ENCODE assay signal across 8 cellular contexts in the genomic region with DNA sequence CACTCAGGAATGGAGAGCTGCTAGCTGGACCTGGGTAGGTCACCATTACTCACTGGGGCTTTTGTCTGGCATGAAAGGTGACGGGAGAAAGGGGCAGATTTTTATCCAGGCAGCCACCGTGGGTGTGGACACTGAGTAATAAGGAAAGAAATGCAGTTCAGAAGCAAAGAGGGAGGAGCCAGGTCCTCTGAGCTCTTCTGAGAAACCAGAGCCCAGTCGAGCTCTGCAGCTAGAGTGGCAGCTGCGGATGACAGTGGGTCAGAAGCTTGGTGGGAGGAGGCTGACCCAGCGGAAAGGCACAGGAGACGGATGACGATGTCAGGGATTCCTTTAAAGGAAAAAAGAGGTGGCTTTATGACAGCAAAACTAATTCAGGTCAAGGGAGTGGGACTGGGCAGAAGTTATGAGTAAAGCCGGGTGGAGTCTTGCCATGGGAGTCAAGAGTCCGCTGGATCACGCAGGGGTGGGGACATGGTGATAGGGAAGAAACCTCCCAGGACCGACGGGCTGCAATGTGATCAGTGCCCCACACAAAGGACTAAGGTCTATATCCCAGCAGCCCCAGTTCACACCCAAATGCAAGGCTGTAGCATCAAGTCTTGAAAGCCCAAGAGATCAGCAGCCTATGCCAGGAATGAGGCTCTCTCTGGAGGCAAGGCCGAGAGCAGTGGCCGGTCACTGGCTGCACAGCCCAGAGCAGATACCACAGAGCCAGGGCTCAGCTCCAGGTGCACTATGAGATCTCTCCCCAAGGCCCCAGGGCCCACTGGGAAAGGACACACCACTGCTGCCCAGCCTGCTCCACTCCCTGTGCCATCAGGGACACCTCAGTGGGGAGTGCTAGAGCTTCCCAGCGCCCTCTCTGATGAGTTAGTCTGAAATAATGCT. TPM values are rescaled to one million over a fixed set of nuclear protein-coding genes. Genes with fewer than 3 reads are reported as not detected.
DNase-seq lines count a peak whose midpoint lies in the region; ATAC-seq and TF ChIP-seq lines count a peak whose summit lies in the region.

No MANE protein-coding gene starts in this region.

- H4K20me1 ChIP-seq in IMR-90 (ENCODE audit: insufficient read depth, low read length), result peaks cover 4% of the 10 kb centered on the region; the same call in 1 of the 2 replicates

- H4K91ac ChIP-seq in IMR-90 (ENCODE audit: insufficient read depth, low read depth, low read length), result peak overlapping the region; percentile 96

- H3K27ac ChIP-seq in IMR-90 (ENCODE audit: insufficient read depth, low read length) (peak overlapping the region; percentile 86), muscle layer of colon (ENCODE audit: low read depth, low read length) (peak overlapping the region; percentile 26)

- dilution Hi-C loops in IMR-90 (cut with HindIII; ENCODE audit: low sequenced_read_pairs, unreplicated experiment), result no loop called here

- H2BK120ac ChIP-seq in IMR-90 (ENCODE audit: low read depth, low read length), result peak overlapping the region; percentile 94

- peak overlapping the region; percentile 96 for H3K4ac ChIP-seq in IMR-90 (ENCODE audit: low read depth, low read length)

- ATAC-seq in IMR-90 (ENCODE audit: low read depth), result peak; percentile 83
- no peak for ATAC-seq in GM21360 (IDR thresholded peaks at IDR 0.05; ENCODE audit: unreplicated experiment)

- no TSS peak for BruUV-seq in IMR-90 (replicated peaks; lab: Mats Ljungman, UMichigan)

- no peak for TF ChIP-seq CTCF in IMR-90 (conservative IDR thresholded peaks at IDR 0.05; ENCODE audit: low read depth, low read length)

- H3K18ac ChIP-seq in IMR-90 (ENCODE audit: low read depth, low read length), result peak overlapping the region; percentile 81

- peak overlapping the region; percentile 91 for H2BK5ac ChIP-seq in IMR-90 (ENCODE audit: low read depth, low read length, poor library complexity, severe bottlenecking)

- peaks cover 5 to 30% of the 10 kb centered on the region in 2 experiments; a peak in 2 of 4 replicates for H3K79me1 ChIP-seq in IMR-90 (ENCODE audit: low read depth in 1 of 2, low read length in 2 of 2)

- peak overlapping the region; percentile 93 for H2BK20ac ChIP-seq in IMR-90 (ENCODE audit: low read depth, low read length)

- H2AFZ ChIP-seq in IMR-90 (replicated peaks; ENCODE audit: low read length, poor library complexity), result peak overlapping the region; percentile 69

- H3K4me2 ChIP-seq in IMR-90 (ENCODE audit: low read depth, low read length), result peak overlapping the region; percentile 51

- intact Hi-C loops in IMR-90 (cut with micrococcal nuclease), result no loop called here

- H3K36me3 ChIP-seq in IMR-90 (ENCODE audit: control insufficient read depth, insufficient read depth, low read length) (no peaks in the 10 kb centered on the region), muscle layer of colon (ENCODE audit: insufficient read depth, low read length) (no peaks in the 10 kb centered on the region)

- H3K56ac ChIP-seq in IMR-90 (ENCODE audit: extremely low read depth, insufficient read depth, low read length), result peak overlapping the region; percentile 74

- peak overlapping the region; percentile 83 for H3K23ac ChIP-seq in IMR-90 (ENCODE audit: low read depth, low read length)

- peak; percentile 99 for DNase-seq in A172 (ENCODE audit: low spot score)
- DNase-seq in IMR-90, result peak; percentile 92
- DNase-seq in dedifferentiated amniotic fluid mesenchymal stem cell (ENCODE audit: extremely low spot score), result peak; percentile 89
- no peak for DNase-seq in DMS79 (lab: John Stamatoyannopoulos, UW)
- no peak for DNase-seq in cortex of kidney (lab: John Stamatoyannopoulos, UW)
- DNase-seq in COR-L47 (lab: John Stamatoyannopoulos, UW), result no peak

- TF ChIP-seq RAD21 in IMR-90 (IDR thresholded peaks at IDR 0.05; ENCODE audit: low read length), result no peak

- H3K9me3 ChIP-seq in IMR-90 (ENCODE audit: control insufficient read depth, insufficient read depth, low read length), result no peaks in the 10 kb centered on the region
- H3K9me3 ChIP-seq in muscle layer of colon (ENCODE audit: low read length), result no peaks in the 10 kb centered on the region

- H4K5ac ChIP-seq in IMR-90 (ENCODE audit: low read depth, low read length), result peak overlapping the region; percentile 73

- H2AK9ac ChIP-seq in IMR-90 (replicated peaks; ENCODE audit: low read depth, low read length, poor library complexity), result peak overlapping the region; percentile 95

- peak overlapping the region; percentile 85 for H3K14ac ChIP-seq in IMR-90 (replicated peaks; ENCODE audit: low read depth, low read length)

- 20% methylated on average over 9 of the region's 15 CpGs; no CpG with 5 or more reads in 1 of the 2 experiments for WGBS in IMR-90 (ENCODE audit: extremely low coverage in 2 of 2, insufficient read length in 1 of 2), 2 experiments

- H3K9ac ChIP-seq in IMR-90 (ENCODE audit: low read depth, low read length) (peak overlapping the region; percentile 17), muscle layer of colon (ENCODE audit: low read length) (no peak overlapping the region)

- TF ChIP-seq POLR2A in IMR-90 (IDR thresholded peaks at IDR 0.05; ENCODE audit: low read depth, low read length), result no peak; the same call in 1 of the 2 replicates

- in situ Hi-C loops in IMR-90 (cut with MboI; ENCODE audit: low sequenced_read_pairs), result no loop called here

- H4K8ac ChIP-seq in IMR-90 (ENCODE audit: low read depth in 2 of 2, low read length in 2 of 2), result peak overlapping the region; percentile 90 to 95

- CTCF ChIA-PET in IMR-90 (lab: Yijun Ruan, JAX), result interaction anchor here (0.6 to 2.6 kb wide), 6 partner anchors 9 to 284 kb away, joined by 3 to 20 read pairs (median 4); no protein-coding TSS in a partner anchor

- peak overlapping the region; percentile 96 for H2BK15ac ChIP-seq in IMR-90 (ENCODE audit: low read depth, low read length)

- H3K4me1 ChIP-seq in IMR-90 (ENCODE audit: control insufficient read depth, insufficient read depth, low read length) (peaks cover 33% of the 10 kb centered on the region), muscle layer of colon (ENCODE audit: insufficient read depth, low read length) (peaks cover 53% of the 10 kb centered on the region)

- peak overlapping the region; percentile 91 for H2AK5ac ChIP-seq in IMR-90 (ENCODE audit: low read depth, low read length)

- POLR2A ChIA-PET in IMR-90 (lab: Charles Lee; ENCODE audit: unreplicated experiment), result interaction anchor here (0.6 kb wide), 1 partner anchor 236 kb away, joined by 3 read pairs; no protein-coding TSS in a partner anchor

- peaks cover 30% of the 10 kb centered on the region for H3K9me1 ChIP-seq in IMR-90 (ENCODE audit: insufficient read depth, low read length)

- no peak overlapping the region for H3K4me3 ChIP-seq in IMR-90 (ENCODE audit: insufficient read depth, low read depth, low read length)
- H3K4me3 ChIP-seq in muscle layer of colon (ENCODE audit: low read depth in 1 of 2, low read length in 2 of 2), result no peak overlapping the region

- H3K27me3 ChIP-seq in IMR-90 (ENCODE audit: control insufficient read depth, insufficient read depth, low read length) (no peaks in the 10 kb centered on the region), muscle layer of colon (ENCODE audit: control insufficient read depth in 1 of 2, insufficient read depth in 2 of 2, low read length in 2 of 2) (no peaks in the 10 kb centered on the region)

TF ChIP-seq in IMR-90, 13 proteins besides CTCF, POLR2A, EP300 and RAD21:
- TF ChIP-seq MXI1 (IDR thresholded peaks at IDR 0.05; ENCODE audit: borderline replicate concordance, low read depth, low read length) (no peak), CEBPB (IDR thresholded peaks at IDR 0.05; ENCODE audit: low read depth, low read length) (no peak), BHLHE40 (IDR thresholded peaks at IDR 0.05; ENCODE audit: low read depth, low read length) (no peak; the same call in 1 of the 2 replicates), MAFK (IDR thresholded peaks at IDR 0.05; ENCODE audit: low read depth, low read length) (peak; percentile 4; the same call in 1 of the 2 replicates), RFX5 (IDR thresholded peaks at IDR 0.05; ENCODE audit: low read depth, low read length) (no peak), NFE2L2 (IDR thresholded peaks at IDR 0.05; ENCODE audit: low read depth, low read length) (no peak), CHD1 (IDR thresholded peaks at IDR 0.05; ENCODE audit: low read depth, low read length) (0 out of 2 replicates have a peak, but pooled peaks have one; percentile 67), FOS (IDR thresholded peaks at IDR 0.05; ENCODE audit: low read depth, low read length) (0 out of 2 replicates have a peak, but pooled peaks have one; percentile 42), SMC3 (IDR thresholded peaks at IDR 0.05; ENCODE audit: low read depth, low read length) (no peak), MAZ (IDR thresholded peaks at IDR 0.05; ENCODE audit: borderline replicate concordance, low read depth, low read length) (peak; percentile 56; the same call in 1 of the 2 replicates), RCOR1 (IDR thresholded peaks at IDR 0.05; ENCODE audit: insufficient replicate concordance, low read length) (no peak)
- TF ChIP-seq, protein P1, sequence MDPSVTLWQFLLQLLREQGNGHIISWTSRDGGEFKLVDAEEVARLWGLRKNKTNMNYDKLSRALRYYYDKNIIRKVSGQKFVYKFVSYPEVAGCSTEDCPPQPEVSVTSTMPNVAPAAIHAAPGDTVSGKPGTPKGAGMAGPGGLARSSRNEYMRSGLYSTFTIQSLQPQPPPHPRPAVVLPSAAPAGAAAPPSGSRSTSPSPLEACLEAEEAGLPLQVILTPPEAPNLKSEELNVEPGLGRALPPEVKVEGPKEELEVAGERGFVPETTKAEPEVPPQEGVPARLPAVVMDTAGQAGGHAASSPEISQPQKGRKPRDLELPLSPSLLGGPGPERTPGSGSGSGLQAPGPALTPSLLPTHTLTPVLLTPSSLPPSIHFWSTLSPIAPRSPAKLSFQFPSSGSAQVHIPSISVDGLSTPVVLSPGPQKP (IDR thresholded peaks at IDR 0.05; ENCODE audit: borderline replicate concordance, low read depth, low read length), result no peak
- TF ChIP-seq, protein P2, sequence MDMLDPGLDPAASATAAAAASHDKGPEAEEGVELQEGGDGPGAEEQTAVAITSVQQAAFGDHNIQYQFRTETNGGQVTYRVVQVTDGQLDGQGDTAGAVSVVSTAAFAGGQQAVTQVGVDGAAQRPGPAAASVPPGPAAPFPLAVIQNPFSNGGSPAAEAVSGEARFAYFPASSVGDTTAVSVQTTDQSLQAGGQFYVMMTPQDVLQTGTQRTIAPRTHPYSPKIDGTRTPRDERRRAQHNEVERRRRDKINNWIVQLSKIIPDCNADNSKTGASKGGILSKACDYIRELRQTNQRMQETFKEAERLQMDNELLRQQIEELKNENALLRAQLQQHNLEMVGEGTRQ (IDR thresholded peaks at IDR 0.05; ENCODE audit: low read depth, low read length), result no peak

RNA-seq across cellular contexts. Expression of gene MNT, which starts 6.3 kb away (rescaled TPM):
- 4.3 and 9.1 TPM in 2 replicates for total RNA-seq in A172 (2014; rRNA removed; shearing (Covaris generic))
- total RNA-seq in IMR-90 (2012; rRNA removed), result 1.4 and 1.9 TPM in 2 replicates
- polyA plus RNA-seq in IMR-90 (2012; rRNA removed), result 8.3 and 9.4 TPM in 2 replicates
- 7.6 and 9.5 TPM in 2 replicates for polyA plus RNA-seq in IMR-90 (2012; cell fraction: cytosol; rRNA removed)
- polyA plus RNA-seq in IMR-90 (2012; cell fraction: nucleus; rRNA removed; ENCODE audit: low replicate concordance), result 48.6 and 60.0 TPM in 2 replicates

Comparison
In these comparisons a context has a peak if more than half of its experiments do, and no peak if none do; other contexts are left out.
1. DNase-seq: peak in A172 (single experiment), IMR-90 (single experiment) and dedifferentiated amniotic fluid mesenchymal stem cell (single experiment); none in DMS79 (single experiment), cortex of kidney (single experiment) and COR-L47 (single experiment).